In genomic region chr3:145807990-145808389, GRCh38 we compare ENCODE assay signal across 10 cellular contexts.
DNase-seq lines count a peak whose midpoint lies in the region; TF ChIP-seq lines count a peak whose summit lies in the region.
"Had no signal": no experiment of that assay in that cellular context is flagged by ENCODE, and none has a peak within 500 bp of the region (broad histone marks: within the 10 kb centered on the region; RNA-seq: fewer than 3 reads in every experiment).

No MANE protein-coding gene starts in this region.

- TF ChIP-seq CTCF in endodermal cell (conservative IDR thresholded peaks at IDR 0.05) = peak; percentile 66
- TF ChIP-seq CTCF in osteocyte (IDR thresholded peaks at IDR 0.05) = peak; percentile 43
- TF ChIP-seq CTCF in Calu3 (IDR thresholded peaks at IDR 0.05; ENCODE audit: unreplicated experiment) = no peak
- TF ChIP-seq CTCF in thyroid gland (IDR thresholded peaks at IDR 0.05) = no peak

- H3K27me3 ChIP-seq in endodermal cell (ENCODE audit: control insufficient read depth, insufficient read depth, low read length, poor library complexity, severe bottlenecking) = no peaks in the 10 kb centered on the region
- H3K27me3 ChIP-seq in thyroid gland = no peaks in the 10 kb centered on the region

- intact Hi-C loops in Calu3 (cut with micrococcal nuclease; ENCODE audit: unreplicated experiment) = no loop called here
- intact Hi-C loops in thyroid gland (cut with DNase I) = no loop called here

- H3K4me1 Mint-ChIP-seq in endodermal cell (peaks cover 20% of the 10 kb centered on the region), osteocyte (ENCODE audit: unreplicated experiment) (peaks cover 6% of the 10 kb centered on the region), Calu3 (ENCODE audit: low read depth, unreplicated experiment) (no peaks in the 10 kb centered on the region)

- no peak overlapping the region for H3K27ac ChIP-seq in endodermal cell (ENCODE audit: low read depth, low read length)
- no peak overlapping the region for H3K27ac ChIP-seq in thyroid gland

- H3K36me3 ChIP-seq in endodermal cell (ENCODE audit: control insufficient read depth, insufficient read depth, low read length) (no peaks in the 10 kb centered on the region), thyroid gland (no peaks in the 10 kb centered on the region)

- H3K27ac Mint-ChIP-seq in endodermal cell = no peak overlapping the region
- no peak overlapping the region for H3K27ac Mint-ChIP-seq in osteocyte (ENCODE audit: unreplicated experiment)
- H3K27ac Mint-ChIP-seq in Calu3 (ENCODE audit: unreplicated experiment) = no peak overlapping the region
- H3K27ac Mint-ChIP-seq: activated CD8-positive, alpha-beta T cell treated with anti-CD3 and anti-CD28 coated beads for 36 hours had no signal

- 59 to 63% methylated on average over 1 to 3 of the region's 3 CpGs for WGBS in endodermal cell (ENCODE audit: insufficient coverage in 1 of 2, insufficient read length in 1 of 2), 2 experiments
- WGBS in thyroid gland, 2 donors = 37 to 66% methylated on average over 3 of the region's 3 CpGs

- no peaks in the 10 kb centered on the region for H3K9me3 ChIP-seq in endodermal cell (ENCODE audit: control insufficient read depth, low read length)
- no peaks in the 10 kb centered on the region for H3K9me3 ChIP-seq in thyroid gland

- H3K27me3 Mint-ChIP-seq in endodermal cell (ENCODE audit: insufficient read depth) = no peaks in the 10 kb centered on the region
- H3K27me3 Mint-ChIP-seq in osteocyte (ENCODE audit: unreplicated experiment) = peaks cover 2% of the 10 kb centered on the region
- H3K27me3 Mint-ChIP-seq in Calu3 (ENCODE audit: unreplicated experiment) = no peaks in the 10 kb centered on the region
- H3K27me3 Mint-ChIP-seq: activated CD8-positive, alpha-beta T cell treated with anti-CD3 and anti-CD28 coated beads for 36 hours had no signal

- H3K4me1 ChIP-seq in endodermal cell (ENCODE audit: control insufficient read depth, insufficient read depth, low read length) = no peaks in the 10 kb centered on the region
- H3K4me1 ChIP-seq in thyroid gland = no peaks in the 10 kb centered on the region

- H3K4me3 Mint-ChIP-seq in endodermal cell = no peak overlapping the region
- no peak overlapping the region for H3K4me3 Mint-ChIP-seq in osteocyte (ENCODE audit: unreplicated experiment)
- no peak overlapping the region for H3K4me3 Mint-ChIP-seq in Calu3 (ENCODE audit: low read depth, unreplicated experiment)
- H3K4me3 Mint-ChIP-seq: activated CD8-positive, alpha-beta T cell treated with anti-CD3 and anti-CD28 coated beads for 36 hours had no signal

- peak; percentile 53 for DNase-seq in DMS 273 (lab: John Stamatoyannopoulos, UW; ENCODE audit: unreplicated experiment)
- no peak for DNase-seq in DMS 273 treated with DMSO at 0.1 percent for 48 hours (lab: John Stamatoyannopoulos, UW)
- peak; percentile 9 for DNase-seq in NAMALWA (ENCODE audit: low spot score)
- DNase-seq in endodermal cell = peak; percentile 59
- DNase-seq in osteocyte (ENCODE audit: extremely low spot score, unreplicated experiment) = no peak
- no peak for DNase-seq in Calu3
- no peak for DNase-seq in DMS53 treated with DMSO at 0.1 percent for 48 hours (lab: John Stamatoyannopoulos, UW; ENCODE audit: unreplicated experiment)
- no peak for DNase-seq in thyroid gland
- DNase-seq: 8988T; activated CD8-positive, alpha-beta T cell treated with anti-CD3 and anti-CD28 coated beads for 36 hours had no signal

- H3K4me3 ChIP-seq in endodermal cell (ENCODE audit: low read length) = no peak overlapping the region
- no peak overlapping the region for H3K4me3 ChIP-seq in thyroid gland (replicated peaks in 1 of 3)

- no peak for TF ChIP-seq POLR2A in thyroid gland (IDR thresholded peaks at IDR 0.05)

- BruUV-seq in Calu3 (replicated peaks; lab: Mats Ljungman, UMichigan) = no TSS peak

- H3K9me3 Mint-ChIP-seq in endodermal cell = no peaks in the 10 kb centered on the region
- H3K9me3 Mint-ChIP-seq in osteocyte (ENCODE audit: unreplicated experiment) = no peaks in the 10 kb centered on the region
- H3K9me3 Mint-ChIP-seq in Calu3 (ENCODE audit: low read depth, unreplicated experiment) = no peaks in the 10 kb centered on the region

- H3K36me3 Mint-ChIP-seq in endodermal cell (ENCODE audit: low read depth) (no peaks in the 10 kb centered on the region), osteocyte (ENCODE audit: unreplicated experiment) (no peaks in the 10 kb centered on the region), Calu3 (ENCODE audit: insufficient read depth, unreplicated experiment) (no peaks in the 10 kb centered on the region)

- CTCF ChIA-PET in Calu3 (lab: Charles Lee) = interaction anchor here (0.6 to 0.7 kb wide), 2 partner anchors 1088 to 1853 kb away, joined by 3 to 6 read pairs; no protein-coding TSS in a partner anchor

- no peak overlapping the region for H3K9ac ChIP-seq in endodermal cell (ENCODE audit: extremely low read depth, low read length, poor library complexity, severe bottlenecking)

Comparison
In these comparisons a context has a peak if more than half of its experiments do, and no peak if none do; other contexts are left out.
1. DNase-seq: peak in DMS 273 (single experiment), NAMALWA (single experiment) and endodermal cell (single experiment); none in DMS 273 treated with DMSO at 0.1 percent for 48 hours (single experiment), osteocyte (single experiment), Calu3 (single experiment), DMS53 treated with DMSO at 0.1 percent for 48 hours (single experiment) and thyroid gland (0 of 2).
2. CTCF ChIP-seq: peak in endodermal cell (single experiment) and osteocyte (single experiment); none in Calu3 (single experiment) and thyroid gland (0 of 6).